Comparison of ENCODE assay signal across 22 cellular contexts in the genomic region with DNA sequence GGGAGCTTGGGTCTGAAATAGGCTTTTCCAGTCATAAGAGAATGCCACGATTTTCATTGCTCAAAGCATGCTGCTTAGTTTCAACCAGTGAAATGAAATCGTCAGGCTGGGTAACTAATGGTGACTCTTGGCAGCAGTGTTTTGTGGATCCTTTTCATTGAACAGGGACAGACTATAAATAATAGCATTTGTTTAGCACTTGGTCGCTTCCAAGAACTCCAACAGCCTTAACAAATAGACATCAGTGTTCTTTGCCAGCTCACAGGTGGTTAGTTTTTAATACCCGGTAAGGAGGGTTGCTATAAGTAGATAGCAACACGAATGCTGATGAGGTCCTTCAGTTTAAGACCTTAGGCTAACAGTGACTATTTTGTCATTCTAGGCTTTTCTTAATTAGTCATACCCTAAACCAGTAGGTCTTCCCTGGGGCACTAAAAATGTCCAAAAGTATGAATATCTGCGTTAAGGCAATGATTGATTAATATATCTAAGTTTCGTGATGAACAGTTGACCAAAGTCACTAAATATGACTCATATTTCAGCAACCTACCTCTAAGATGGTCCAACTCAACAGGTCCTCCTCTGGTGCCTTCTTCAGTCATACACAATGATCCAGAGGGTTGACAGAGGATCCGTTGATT. TPM values are rescaled to one million over a fixed set of nuclear protein-coding genes. Genes with fewer than 3 reads are reported as not detected.
DNase-seq lines count a peak whose midpoint lies in the region; ATAC-seq, FAIRE-seq and TF ChIP-seq lines count a peak whose summit lies in the region.
"Had no signal": no experiment of that assay in that cellular context is flagged by ENCODE, and none has a peak within 500 bp of the region (broad histone marks: within the 10 kb centered on the region; RNA-seq: fewer than 3 reads in every experiment).

No MANE protein-coding gene starts in this region.

- DNase-seq in GM12892 (ENCODE audit: insufficient read length): no peak
- peak; percentile 73 for DNase-seq in NCI-H345 (lab: John Stamatoyannopoulos, UW)
- no peak for DNase-seq in psoas muscle
- DNase-seq in SHP77 treated with DMSO at 0.1 percent for 48 hours (lab: John Stamatoyannopoulos, UW): no peak
- no peak for DNase-seq in G401 (ENCODE audit: low spot score)
- DNase-seq: AML-193, DND-41, GOT3, NCI-H1436, NCI-H1930, NCI-H2171 treated with DMSO at 0.1 percent for 48 hours, NCI-H510A treated with DMSO at 0.1 percent for 48 hours, OCI-M1, Right ventricle myocardium superior, SK-N-SH had no signal

- H3K27me3 ChIP-seq in psoas muscle (ENCODE audit: insufficient read depth in 3 of 3, low read length in 2 of 3): no peaks in the 10 kb centered on the region

- peaks cover 0 to 14% of the 10 kb centered on the region in 2 donors for H3K36me3 ChIP-seq in psoas muscle (ENCODE audit: insufficient read depth in 1 of 2, low read depth in 1 of 2)

- FAIRE-seq in GM12892 (lab: Jason Lieb, UNC): peak; percentile 51
- FAIRE-seq: G401.6 had no signal

- TF ChIP-seq CTCF in psoas muscle (IDR thresholded peaks at IDR 0.05): no peak

- in situ Hi-C loops in G401 (cut with HindIII; ENCODE audit: low sequenced_read_pairs): no loop called here

- peaks cover 46% of the 10 kb centered on the region for H3K4me1 ChIP-seq in psoas muscle

- H3K4me3 ChIP-seq in psoas muscle: peak overlapping the region; percentile 26

- 48 to 57% (median 52%) methylated on average over 8 of the region's 8 CpGs for WGBS in psoas muscle, 3 donors

- ATAC-seq in HG02938 (IDR thresholded peaks at IDR 0.05; ENCODE audit: unreplicated experiment) (peak; percentile 62), psoas muscle (peak; percentile 67 to 92 (median 88)), GM21381 (IDR thresholded peaks at IDR 0.05; ENCODE audit: unreplicated experiment) (no peak)

- H3K9me3 ChIP-seq in psoas muscle: no peaks in the 10 kb centered on the region
- H3K9me3 ChIP-seq: SK-N-SH had no signal

- no peak for TF ChIP-seq POLR2A in GM12892 (IDR thresholded peaks at IDR 0.05; ENCODE audit: low read depth, low read length)

- H3K27ac ChIP-seq in psoas muscle: peak overlapping the region; percentile 67
- H3K27ac ChIP-seq: C4-2B, HL-60, KMS-11 had no signal

- intact Hi-C loops in psoas muscle (cut with DNase I): loop anchor here in 1 of 2 donors (5.0 kb wide), 1 partner anchor 195 kb away; no protein-coding TSS in a partner anchor

RNA-seq across cellular contexts. Expression of a gene that starts 15.8 kb away (rescaled TPM):
- 21.8 TPM for polyA plus RNA-seq in GM12892 (2012; ENCODE audit: missing spikeins)
- total RNA-seq in psoas muscle: 10 to 100 TPM in 3 of 4 donors, 1 to 10 TPM in 1; 9.6 to 83.0 (median 20.0) TPM
- 10 to 100 TPM in 2 of 3 donors, 1 to 10 TPM in 1; 1.4 to 13.7 (median 13.1) TPM for polyA plus RNA-seq in psoas muscle
- total RNA-seq in G401 (2014; rRNA removed; shearing (Covaris generic)): not detected in 2 replicates
- total RNA-seq: M059J had no signal
- polyA plus RNA-seq: SK-N-SH had no signal

Comparison
In these comparisons a context has a peak if more than half of its experiments do, and no peak if none do; other contexts are left out.
1. RNA of a gene that starts 15.8 kb away (total RNA-seq): 9.6 to 83.0 TPM in psoas muscle; not detected in G401; every median in the first group is over 10 times any median in the second.